In genomic region chr6:63449714-63450113, GRCh38 we compare ENCODE assay signal across 32 cellular contexts.
"Had no signal": no experiment of that assay in that cellular context is flagged by ENCODE, and none has a peak within 500 bp of the region (broad histone marks: within the 10 kb centered on the region; RNA-seq: fewer than 3 reads in every experiment).

No MANE protein-coding gene starts in this region.

- H3K4me1 Mint-ChIP-seq: activated CD4-positive, alpha-beta T cell treated with anti-CD3 and anti-CD28 coated beads for 36 hours; activated CD4-positive, alpha-beta T cell treated with anti-CD3 and anti-CD28 coated beads, Interleukin-2, amount 10 ng/mL, durations not matched to agents 24 days and 14 days; activated CD8-positive, alpha-beta memory T cell treated with anti-CD3 and anti-CD28 coated beads, Interleukin-2, amount 10 ng/mL, durations not matched to agents 7 days and 5 days; activated naive CD4-positive, alpha-beta T cell treated with anti-CD3 and anti-CD28 coated beads, Interleukin-2, amount 10 ng/mL, durations not matched to agents 7 days and 5 days; activated naive CD8-positive, alpha-beta T cell treated with anti-CD3 and anti-CD28 coated beads, Interleukin-2, amount 10 ng/mL, durations not matched to agents 7 days and 5 days; central memory CD8-positive, alpha-beta T cell; endodermal cell had no signal

- DNase-seq: activated CD4-positive, alpha-beta memory T cell treated with anti-CD3 and anti-CD28 coated beads for 36 hours; activated CD4-positive, alpha-beta T cell treated with anti-CD3 and anti-CD28 coated beads for 36 hours; activated CD4-positive, alpha-beta T cell treated with anti-CD3 and anti-CD28 coated beads, Interleukin-2, amount 10 ng/mL, durations not matched to agents 24 days and 14 days; activated CD4-positive, CD25-positive, alpha-beta regulatory T cell; activated CD4-positive, CD25-positive, alpha-beta regulatory T cell treated with anti-CD3 and anti-CD28 coated beads, Interleukin-2, amount 50 U/mL, for 72 hours; activated CD8-positive, alpha-beta memory T cell treated with anti-CD3 and anti-CD28 coated beads, Interleukin-2, amount 10 ng/mL, durations not matched to agents 7 days and 5 days; activated CD8-positive, alpha-beta memory T cell treated with anti-CD3 and anti-CD28 coated beads, Interleukin-2, amount 50 U/mL, for 4 hours; activated CD8-positive, alpha-beta T cell treated with anti-CD3 and anti-CD28 coated beads, Interleukin-2, amount 10 ng/mL, durations not matched to agents 7 days and 5 days; activated gamma-delta T cell; activated naive CD4-positive, alpha-beta T cell; activated naive CD4-positive, alpha-beta T cell treated with anti-CD3 and anti-CD28 coated beads, Interleukin-2, amount 10 ng/mL, durations not matched to agents 7 days and 5 days; activated naive CD8-positive, alpha-beta T cell treated with anti-CD3 and anti-CD28 coated beads, Interleukin-2, amount 10 ng/mL, durations not matched to agents 7 days and 5 days; activated T-cell treated with anti-CD3 and anti-CD28 coated beads, Interleukin-2, amount 50 U/mL, for 1 hour; activated T-cell treated with anti-CD3 and anti-CD28 coated beads, Interleukin-2, amount 50 U/mL, for 48 hours; amniotic stem cell; anterior cingulate cortex; brain microvascular endothelial cell; dorsolateral prefrontal cortex; effector memory CD4-positive, alpha-beta T cell; endodermal cell; foreskin fibroblast; T-helper 2 cell had no signal

- H3K36me3 ChIP-seq: brain microvascular endothelial cell had no signal

- ATAC-seq: activated CD4-positive, alpha-beta T cell treated with anti-CD3 and anti-CD28 coated beads for 36 hours; activated CD8-positive, alpha-beta memory T cell treated with anti-CD3 and anti-CD28 coated beads, Interleukin-2, amount 10 ng/mL, durations not matched to agents 7 days and 5 days; activated CD8-positive, alpha-beta T cell treated with anti-CD3 and anti-CD28 coated beads, Interleukin-2, amount 10 ng/mL, durations not matched to agents 7 days and 5 days; activated naive CD4-positive, alpha-beta T cell treated with anti-CD3 and anti-CD28 coated beads, Interleukin-2, amount 50 U/mL, for 72 hours; esophagus mucosa had no signal

- H3K27ac ChIP-seq: brain microvascular endothelial cell, coronary artery, dorsolateral prefrontal cortex had no signal

- H3K9me3 Mint-ChIP-seq: activated CD4-positive, alpha-beta memory T cell treated with anti-CD3 and anti-CD28 coated beads for 36 hours; activated CD4-positive, alpha-beta T cell treated with anti-CD3 and anti-CD28 coated beads, Interleukin-2, amount 10 ng/mL, durations not matched to agents 24 days and 14 days; activated naive CD4-positive, alpha-beta T cell treated with anti-CD3 and anti-CD28 coated beads, Interleukin-2, amount 10 ng/mL, durations not matched to agents 7 days and 5 days; activated naive CD4-positive, alpha-beta T cell treated with anti-CD3 and anti-CD28 coated beads, Interleukin-2, amount 50 U/mL, for 72 hours; activated T-helper 1 cell treated with anti-CD3 and anti-CD28 coated beads, Interleukin-12 subunit alpha, Interleukin-12 subunit beta, Interleukin-2, Interleukin-4 antibody, amounts not matched to agents 30 ng/mL and 10 ng/mL and 1 ng/mL, durations not matched to agents 14 hours and 24 hours and 36 hours; activated T-helper 2 cell treated with anti-CD3 and anti-CD28 coated beads, Interferon-gamma antibody, Interleukin-2, Interleukin-4, amounts not matched to agents 10 μg/mL and 5 μg/mL and 100 μg/mL, durations not matched to agents 14 hours and 24 hours and 36 hours; dendritic cell treated with granulocyte-macrophage colony-stimulating factor and Interleukin-4, amounts not matched to agents 40 ng/mL and 50 ng/mL, for 4 days; endodermal cell had no signal

- FAIRE-seq: astrocyte, bronchial epithelial cell, frontal cortex had no signal

- H3K36me3 Mint-ChIP-seq: activated CD4-positive, alpha-beta memory T cell treated with anti-CD3 and anti-CD28 coated beads for 36 hours; activated CD8-positive, alpha-beta memory T cell treated with anti-CD3 and anti-CD28 coated beads, Interleukin-2, amount 10 ng/mL, durations not matched to agents 7 days and 5 days; activated naive CD4-positive, alpha-beta T cell treated with anti-CD3 and anti-CD28 coated beads, Interleukin-2, amount 10 ng/mL, durations not matched to agents 7 days and 5 days; activated naive CD4-positive, alpha-beta T cell treated with anti-CD3 and anti-CD28 coated beads, Interleukin-2, amount 50 U/mL, for 72 hours; activated naive CD8-positive, alpha-beta T cell treated with anti-CD3 and anti-CD28 coated beads, Interleukin-2, amount 10 ng/mL, durations not matched to agents 7 days and 5 days had no signal

- H3K4me3 ChIP-seq: coronary artery, dorsolateral prefrontal cortex had no signal

- H3K27me3 Mint-ChIP-seq: activated CD4-positive, alpha-beta memory T cell treated with anti-CD3 and anti-CD28 coated beads for 36 hours; activated CD4-positive, alpha-beta T cell treated with anti-CD3 and anti-CD28 coated beads for 36 hours; activated CD8-positive, alpha-beta memory T cell treated with anti-CD3 and anti-CD28 coated beads, Interleukin-2, amount 10 ng/mL, durations not matched to agents 7 days and 5 days; activated naive CD4-positive, alpha-beta T cell treated with anti-CD3 and anti-CD28 coated beads, Interleukin-2, amount 10 ng/mL, durations not matched to agents 7 days and 5 days; central memory CD8-positive, alpha-beta T cell had no signal

- H3K27ac Mint-ChIP-seq: activated CD4-positive, alpha-beta memory T cell treated with anti-CD3 and anti-CD28 coated beads for 36 hours; activated CD4-positive, alpha-beta T cell treated with anti-CD3 and anti-CD28 coated beads for 36 hours; activated CD4-positive, alpha-beta T cell treated with anti-CD3 and anti-CD28 coated beads, Interleukin-2, amount 10 ng/mL, durations not matched to agents 24 days and 14 days; activated CD8-positive, alpha-beta memory T cell treated with anti-CD3 and anti-CD28 coated beads, Interleukin-2, amount 10 ng/mL, durations not matched to agents 7 days and 5 days; activated CD8-positive, alpha-beta T cell treated with anti-CD3 and anti-CD28 coated beads, Interleukin-2, amount 10 ng/mL, durations not matched to agents 7 days and 5 days; activated naive CD4-positive, alpha-beta T cell treated with anti-CD3 and anti-CD28 coated beads, Interleukin-2, amount 10 ng/mL, durations not matched to agents 7 days and 5 days; activated naive CD4-positive, alpha-beta T cell treated with anti-CD3 and anti-CD28 coated beads, Interleukin-2, amount 50 U/mL, for 72 hours; activated naive CD8-positive, alpha-beta T cell treated with anti-CD3 and anti-CD28 coated beads, Interleukin-2, amount 10 ng/mL, durations not matched to agents 7 days and 5 days; activated T-helper 1 cell treated with anti-CD3 and anti-CD28 coated beads, Interleukin-12 subunit alpha, Interleukin-12 subunit beta, Interleukin-2, Interleukin-4 antibody, amounts not matched to agents 30 ng/mL and 10 ng/mL and 1 ng/mL, durations not matched to agents 14 hours and 24 hours and 36 hours; activated T-helper 2 cell treated with anti-CD3 and anti-CD28 coated beads, Interferon-gamma antibody, Interleukin-2, Interleukin-4, amounts not matched to agents 10 μg/mL and 5 μg/mL and 100 μg/mL, durations not matched to agents 14 hours and 24 hours and 36 hours; dendritic cell treated with granulocyte-macrophage colony-stimulating factor and Interleukin-4, amounts not matched to agents 40 ng/mL and 50 ng/mL, for 4 days; endodermal cell had no signal

- H3K27me3 ChIP-seq: brain microvascular endothelial cell, dorsolateral prefrontal cortex had no signal

- H3K4me3 Mint-ChIP-seq: activated CD4-positive, alpha-beta memory T cell treated with anti-CD3 and anti-CD28 coated beads for 36 hours; activated CD4-positive, alpha-beta T cell treated with anti-CD3 and anti-CD28 coated beads for 36 hours; activated CD4-positive, alpha-beta T cell treated with anti-CD3 and anti-CD28 coated beads, Interleukin-2, amount 10 ng/mL, durations not matched to agents 24 days and 14 days; activated CD8-positive, alpha-beta memory T cell treated with anti-CD3 and anti-CD28 coated beads, Interleukin-2, amount 10 ng/mL, durations not matched to agents 7 days and 5 days; activated CD8-positive, alpha-beta T cell treated with anti-CD3 and anti-CD28 coated beads, Interleukin-2, amount 10 ng/mL, durations not matched to agents 7 days and 5 days; activated naive CD4-positive, alpha-beta T cell treated with anti-CD3 and anti-CD28 coated beads, Interleukin-2, amount 10 ng/mL, durations not matched to agents 7 days and 5 days; activated naive CD8-positive, alpha-beta T cell treated with anti-CD3 and anti-CD28 coated beads, Interleukin-2, amount 10 ng/mL, durations not matched to agents 7 days and 5 days; activated T-helper 1 cell treated with anti-CD3 and anti-CD28 coated beads, Interleukin-12 subunit alpha, Interleukin-12 subunit beta, Interleukin-2, Interleukin-4 antibody, amounts not matched to agents 30 ng/mL and 10 ng/mL and 1 ng/mL, durations not matched to agents 14 hours and 24 hours and 36 hours; central memory CD8-positive, alpha-beta T cell; dendritic cell treated with granulocyte-macrophage colony-stimulating factor and Interleukin-4, amounts not matched to agents 40 ng/mL and 50 ng/mL, for 4 days; endodermal cell had no signal
